Comparison of ENCODE assay signal across 24 cellular contexts in the genomic region with DNA sequence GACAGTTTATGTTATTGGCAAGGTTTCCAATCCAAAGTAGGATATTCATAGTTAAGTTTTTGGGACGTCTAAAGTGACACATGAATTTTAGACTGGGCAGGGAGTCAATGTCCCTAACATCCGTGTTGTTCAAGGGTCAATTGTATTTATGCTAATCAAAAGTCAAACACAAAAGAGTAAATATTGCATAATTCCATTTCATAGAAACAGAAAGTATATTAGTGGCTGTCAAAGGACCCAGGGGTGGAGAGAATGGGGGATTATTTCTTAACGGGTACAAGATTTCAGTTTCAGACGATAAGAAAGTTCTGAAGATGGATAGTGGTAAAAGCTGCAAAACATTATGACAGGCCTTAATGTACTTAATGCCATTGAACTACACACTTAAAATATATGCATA.
"Had no signal": no experiment of that assay in that cellular context is flagged by ENCODE, and none has a peak within 500 bp of the region (broad histone marks: within the 10 kb centered on the region; RNA-seq: fewer than 3 reads in every experiment).

No MANE protein-coding gene starts in this region.

- H3K27ac ChIP-seq: ovary, prostate gland, tibial nerve had no signal

- H3K9me3 ChIP-seq: ovary, prostate gland had no signal

- H3K4me1 ChIP-seq: prostate gland, tibial nerve had no signal

- FAIRE-seq: bronchial epithelial cell, kidney, urothelium cell line had no signal

- H3K4me3 ChIP-seq: lung, ovary, prostate gland, tibial nerve had no signal

- H3K36me3 ChIP-seq: ovary, prostate gland, tibial nerve had no signal

- H3K27me3 ChIP-seq: ovary, tibial nerve had no signal

- DNase-seq: activated CD4-positive, alpha-beta T cell treated with anti-CD3 and anti-CD28 coated beads for 36 hours; activated CD4-positive, CD25-positive, alpha-beta regulatory T cell; activated CD8-positive, alpha-beta T cell treated with anti-CD3 and anti-CD28 coated beads, Interleukin-2, amount 10 ng/mL, durations not matched to agents 7 days and 5 days; activated naive CD4-positive, alpha-beta T cell; activated T-cell treated with anti-CD3 and anti-CD28 coated beads for 4 hours; activated T-cell treated with anti-CD3 and anti-CD28 coated beads, Interleukin-2, amount 50 U/mL, for 72 hours; endodermal cell; foreskin fibroblast; head of caudate nucleus; hippocampal formation; immature natural killer cell; kidney; ovary; retina; stimulated activated CD4-positive, alpha-beta T cell treated with anti-CD3 and anti-CD28 coated beads, Interleukin-2, amount 100 ng/mL, for 48 hours; stimulated activated naive CD4-positive, alpha-beta T cell treated with Interleukin-2 at 50 U/mL for 16 hours had no signal

- ATAC-seq: activated CD4-positive, alpha-beta T cell treated with anti-CD3 and anti-CD28 coated beads for 36 hours; activated CD8-positive, alpha-beta T cell treated with anti-CD3 and anti-CD28 coated beads, Interleukin-2, amount 10 ng/mL, durations not matched to agents 7 days and 5 days; activated naive CD4-positive, alpha-beta T cell treated with anti-CD3 and anti-CD28 coated beads, Interleukin-2, amount 50 U/mL, for 72 hours; activated T-cell treated with anti-CD3 and anti-CD28 coated beads, Interleukin-2, amount 50 U/mL, for 72 hours; esophagus mucosa; naive thymus-derived CD4-positive, alpha-beta T cell had no signal
